30 cellular contexts compared by ENCODE assay signal in genomic region chr1:33274446-33274845, GRCh38. TPM values are rescaled to one million over a fixed set of nuclear protein-coding genes. Genes with fewer than 3 reads are reported as not detected.
DNase-seq lines count a peak whose midpoint lies in the region; ATAC-seq, FAIRE-seq and TF ChIP-seq lines count a peak whose summit lies in the region.
"Had no signal": no experiment of that assay in that cellular context is flagged by ENCODE, and none has a peak within 500 bp of the region (broad histone marks: within the 10 kb centered on the region; RNA-seq: fewer than 3 reads in every experiment).

No MANE protein-coding gene starts in this region.

- TF ChIP-seq POLR2A in GM12878 (IDR thresholded peaks at IDR 0.05; ENCODE audit: low read depth, low read length) (no peak), sigmoid colon (IDR thresholded peaks at IDR 0.05) (no peak)

- peak; percentile 38 for ATAC-seq in GM12878
- ATAC-seq in HG02588 (IDR thresholded peaks at IDR 0.05; ENCODE audit: unreplicated experiment), result no peak
- ATAC-seq: left lobe of liver; stimulated activated naive CD8-positive, alpha-beta T cell treated with anti-CD3 and anti-CD28 coated beads, Interleukin-15, amount 100 ng/mL, for 72 hours had no signal

- TF ChIP-seq EP300 in GM12878 (IDR thresholded peaks at IDR 0.05; ENCODE audit: borderline replicate concordance in 1 of 2, control insufficient read depth in 1 of 2, low read depth in 2 of 2, low read length in 2 of 2), result no peak
- no peak for TF ChIP-seq EP300 in sigmoid colon (IDR thresholded peaks at IDR 0.05)

- SMC1A ChIA-PET in GM12878 (lab: Charles Lee; ENCODE audit: uncharacterized antibody, unreplicated experiment), result interaction anchor here (1.0 to 1.6 kb wide), 3 partner anchors 14 to 25 kb away, joined by 3 to 5 read pairs (median 3); no protein-coding TSS in a partner anchor

- RAD21 ChIA-PET in GM12878 (lab: Charles Lee; ENCODE audit: unreplicated experiment), result interaction anchor here (1.3 kb wide), 1 partner anchor 21 kb away, joined by 3 read pairs; no protein-coding TSS in a partner anchor

- in situ Hi-C loops in GM12878 (cut with MboI), result no loop called here

- no peak overlapping the region for H2AFZ ChIP-seq in GM12878 (ENCODE audit: control insufficient read depth, low read depth, low read length)

- no peak for FAIRE-seq in GM12878 (lab: Jason Lieb, UNC)
- FAIRE-seq: colon, GM18507 had no signal

- no peak for TF ChIP-seq RAD21 in GM12878 (IDR thresholded peaks at IDR 0.05; ENCODE audit: insufficient read depth, low read depth, low read length)

- H3K27me3 ChIP-seq in H7 (ENCODE audit: control insufficient read depth, insufficient read depth, low read length) (no peaks in the 10 kb centered on the region), GM12878 (replicated peaks in 1 of 2; ENCODE audit: control insufficient read depth in 2 of 2, insufficient read depth in 2 of 2, low read length in 1 of 2) (no peaks in the 10 kb centered on the region), sigmoid colon (no peaks in the 10 kb centered on the region)
- H3K27me3 ChIP-seq: vagina had no signal

- no peak overlapping the region for H3K27ac ChIP-seq in GM12878 (ENCODE audit: control insufficient read depth, insufficient read depth)
- no peak overlapping the region for H3K27ac ChIP-seq in sigmoid colon
- H3K27ac ChIP-seq: vagina, VCaP had no signal

- BruUV-seq in GM12878 (replicated peaks; lab: Mats Ljungman, UMichigan), result no TSS peak

- H3K9me3 ChIP-seq in GM12878 (replicated peaks; ENCODE audit: control insufficient read depth, insufficient read depth, low read length), result no peaks in the 10 kb centered on the region
- no peaks in the 10 kb centered on the region for H3K9me3 ChIP-seq in sigmoid colon
- H3K9me3 ChIP-seq: vagina had no signal

- H3K4me1 ChIP-seq in GM12878 (ENCODE audit: control insufficient read depth, insufficient read depth, low read length), result peaks cover 6% of the 10 kb centered on the region
- peaks cover 0 to 17% (median 10%) of the 10 kb centered on the region in 4 donors for H3K4me1 ChIP-seq in sigmoid colon

- no peak overlapping the region for H3K9ac ChIP-seq in GM12878 (ENCODE audit: control insufficient read depth, insufficient read depth, low read length)

- no peaks in the 10 kb centered on the region for H3K79me2 ChIP-seq in GM12878 (ENCODE audit: control insufficient read depth, insufficient read depth, low read length)

- peak; percentile 25 for DNase-seq in activated effector memory CD4-positive, alpha-beta T cell treated with anti-CD3 and anti-CD28 coated beads, Interleukin-2, amount 50 U/mL, for 16 hours
- no peak for DNase-seq in activated effector memory CD4-positive, alpha-beta T cell treated with Interleukin-2 at 50 U/mL for 16 hours
- DNase-seq in H7 (peak; percentile 64), GM12878 (ENCODE audit: low read depth, low spot score) (no peak), sigmoid colon (peak; percentile 14), islet precursor cell (no peak), NCI-H146 (lab: John Stamatoyannopoulos, UW) (no peak)
- DNase-seq: activated CD4-positive, alpha-beta T cell treated with anti-CD3 and anti-CD28 coated beads, Interleukin-2, amount 10 ng/mL, durations not matched to agents 7 days and 5 days; activated naive CD4-positive, alpha-beta T cell treated with anti-CD3 and anti-CD28 coated beads, Interleukin-2, amount 50 U/mL, for 16 hours; AML-193; CD4-positive, CD25-positive, alpha-beta regulatory T cell; hypothalamus; MV-4-11; NCI-H1436 treated with DMSO at 0.1 percent for 48 hours; NCI-H226; Right ventricle myocardium superior; stimulated activated CD4-positive, alpha-beta T cell treated with anti-CD3 and anti-CD28 coated beads, Interleukin-1b, Interleukin-23, amount 100 ng/mL, for 48 hours had no signal

- no peak overlapping the region; the same call in 1 of the 2 replicates for H3K4me2 ChIP-seq in GM12878 (ENCODE audit: control insufficient read depth, insufficient read depth)

- intact Hi-C loops in GM12878 (cut with micrococcal nuclease; ENCODE audit: unreplicated experiment) (no loop called here), sigmoid colon (cut with DNase I) (no loop called here)

- H3K4me3 ChIP-seq in H7 (ENCODE audit: insufficient read depth, low read depth, low read length), result no peak overlapping the region
- H3K4me3 ChIP-seq in GM12878, result no peak overlapping the region
- H3K4me3 ChIP-seq in sigmoid colon, result no peak overlapping the region
- H3K4me3 ChIP-seq: vagina had no signal

- H3K36me3 ChIP-seq in H7 (replicated peaks; ENCODE audit: control insufficient read depth, insufficient read depth, low read length), result peaks cover 8% of the 10 kb centered on the region
- H3K36me3 ChIP-seq in GM12878 (ENCODE audit: control insufficient read depth in 2 of 2, insufficient read depth in 2 of 2, low read length in 1 of 2), result no peaks in the 10 kb centered on the region; a peak in 2 of 4 replicates
- peaks cover 0 to 45% (median 20%) of the 10 kb centered on the region in 4 donors for H3K36me3 ChIP-seq in sigmoid colon

- POLR2A ChIA-PET in GM12878 (lab: Charles Lee), result no interaction called here

- TF ChIP-seq CTCF in GM12878 (IDR thresholded peaks at IDR 0.05 in 2 of 3, conservative IDR thresholded peaks at IDR 0.05 in 1 of 3; ENCODE audit: control insufficient read depth in 2 of 3, extremely low read depth in 1 of 3, insufficient read depth in 1 of 3, low read depth in 3 of 3, low read length in 3 of 3), result no peak
- no peak for TF ChIP-seq CTCF in sigmoid colon (IDR thresholded peaks at IDR 0.05)

- CTCF ChIA-PET in GM12878 (lab: Yijun Ruan, JAX), result interaction anchor here (0.9 kb wide), 1 partner anchor 10 kb away, joined by 3 read pairs; no protein-coding TSS in a partner anchor

- no peaks in the 10 kb centered on the region for H4K20me1 ChIP-seq in GM12878 (ENCODE audit: control insufficient read depth, insufficient read depth)

- WGBS in GM12878 (ENCODE audit: insufficient coverage, insufficient replicate concordance, low lambda C conversion rate, missing lambda C conversion rate), result 0% methylated on average over 1 of the region's 1 CpG
- 82 to 90% methylated on average over 1 of the region's 1 CpG for WGBS in sigmoid colon, 2 donors

TF ChIP-seq in GM12878, 131 proteins besides CTCF, POLR2A, EP300 and RAD21:
- TF ChIP-seq POU2F2 (IDR thresholded peaks at IDR 0.05; ENCODE audit: borderline replicate concordance, low read depth, low read length) (peak; percentile 56; the same call in 1 of the 3 replicates), YBX1 (IDR thresholded peaks at IDR 0.05) (no peak), IRF4 (IDR thresholded peaks at IDR 0.05; ENCODE audit: low read depth, low read length) (no peak), SREBF2 (IDR thresholded peaks at IDR 0.05; ENCODE audit: low read length) (no peak), ETV6 (conservative IDR thresholded peaks at IDR 0.05 in 1 of 2, IDR thresholded peaks at IDR 0.05 in 1 of 2; ENCODE audit: borderline replicate concordance in 1 of 2, low read depth in 1 of 2) (no peak)

RNA-seq across cellular contexts. Expression of gene ZNF362, which starts 18.2 kb away (rescaled TPM):
- total RNA-seq in H7 (2014; rRNA removed; shearing (Covaris generic)), result 26.4 and 31.7 TPM in 2 replicates
- 10.4 and 12.5 TPM in 2 replicates for total RNA-seq in GM12878 (2013; cell fraction: nucleolus; rRNA removed)
- total RNA-seq in GM12878 (2014; rRNA removed) (8.2 and 11.1 TPM in 2 replicates), GM12878 (2014; rRNA removed; fragmentation: Illumina TruSeq; extraction: Trizol) (4.0 and 5.5 TPM in 2 replicates), GM12878 (2021) (20.2 and 22.8 TPM in 2 replicates), sigmoid colon (10 to 100 TPM; 11.2 to 18.8 (median 15.9) TPM)
- 2.4 TPM for polyA plus RNA-seq in GM12878 (2011; ENCODE audit: low read depth)
- polyA plus RNA-seq in GM12878 (2011; rRNA removed) (1.5 and 3.5 TPM in 2 replicates), GM12878 (2014; fragmentation: Illumina TruSeq; extraction: Trizol) (3.2 and 6.7 TPM in 2 replicates), GM12878 (2014; fragmentation: Nextera tagmentation; extraction: Ambion mirVana) (1 to 10 TPM in 1 of 2 experiments, under 1 TPM in 1; 0.74 to 1.5 TPM), GM12878 (2014; rRNA removed) (14.4 and 20.1 TPM in 2 replicates), GM12878 (2016; fragmentation: Nextera tagmentation; extraction: Ambion mirVana) (10 to 100 TPM; 19.5 to 21.4 TPM), sigmoid colon (1 to 10 TPM; 3.5 to 9.3 (median 5.4) TPM)
- 2.7 and 4.4 TPM in 2 replicates for polyA plus RNA-seq in GM12878 (2011; cell fraction: cytosol; rRNA removed)
- 6.4 and 9.9 TPM in 2 replicates for polyA plus RNA-seq in GM12878 (2011; cell fraction: nucleus; rRNA removed)
- 7.5 and 7.9 TPM in 2 replicates for polyA plus RNA-seq in GM12878 (2012)
- polyA minus RNA-seq in GM12878 (2011; rRNA and poly(A)+ RNA removed), result 4.5 and 5.8 TPM in 2 replicates
- polyA minus RNA-seq in GM12878 (2011; cell fraction: cytosol; rRNA and poly(A)+ RNA removed), result 2.5 and 4.5 TPM in 2 replicates
- polyA minus RNA-seq in GM12878 (2011; cell fraction: nucleus; rRNA and poly(A)+ RNA removed), result 4.0 and 5.5 TPM in 2 replicates

RNA-seq across cellular contexts. Expression of gene A3GALT2, which starts 46.5 kb away (rescaled TPM):
- total RNA-seq in H7 (2014; rRNA removed; shearing (Covaris generic)), result not detected in 2 replicates
- not detected in 2 replicates for total RNA-seq in GM12878 (2013; cell fraction: nucleolus; rRNA removed)
- total RNA-seq in GM12878 (2014; rRNA removed), result not detected in 2 replicates
- not detected in 2 replicates for total RNA-seq in GM12878 (2014; rRNA removed; fragmentation: Illumina TruSeq; extraction: Trizol)
- total RNA-seq in GM12878 (2021), result not detected in 2 replicates
- polyA plus RNA-seq in GM12878 (2011; ENCODE audit: low read depth), result not detected
- polyA plus RNA-seq in GM12878 (2011; rRNA removed), result not detected in 2 replicates
- not detected in 2 replicates for polyA plus RNA-seq in GM12878 (2011; cell fraction: cytosol; rRNA removed)
- polyA plus RNA-seq in GM12878 (2011; cell fraction: nucleus; rRNA removed), result not detected in 2 replicates
- not detected in 2 replicates for polyA plus RNA-seq in GM12878 (2012)
- polyA plus RNA-seq in GM12878 (2014; fragmentation: Illumina TruSeq; extraction: Trizol), result not detected in 2 replicates
- not detected for polyA plus RNA-seq in GM12878 (2014; fragmentation: Nextera tagmentation; extraction: Ambion mirVana)
- not detected in 2 replicates for polyA plus RNA-seq in GM12878 (2014; rRNA removed)
- polyA plus RNA-seq in GM12878 (2016; fragmentation: Nextera tagmentation; extraction: Ambion mirVana), result not detected
- not detected in 2 replicates for polyA minus RNA-seq in GM12878 (2011; rRNA and poly(A)+ RNA removed)
- polyA minus RNA-seq in GM12878 (2011; cell fraction: cytosol; rRNA and poly(A)+ RNA removed), result not detected in 2 replicates
- polyA minus RNA-seq in GM12878 (2011; cell fraction: nucleus; rRNA and poly(A)+ RNA removed), result not detected in 2 replicates
- total RNA-seq in sigmoid colon, result not detected
- polyA plus RNA-seq in sigmoid colon, result not detected
- total RNA-seq: activated CD4-positive, alpha-beta T cell treated with anti-CD3 and anti-CD28 coated beads, Interleukin-2, amount 10 ng/mL, durations not matched to agents 7 days and 5 days; bronchial epithelial cell; CD4-positive, CD25-positive, alpha-beta regulatory T cell; Daoy; H4; left lobe of liver; LHCN-M2; Right ventricle myocardium superior; vagina had no signal
- polyA plus RNA-seq: aorta; CD4-positive, CD25-positive, alpha-beta regulatory T cell; thymus had no signal

Comparison
In these comparisons a context has a peak if more than half of its experiments do, and no peak if none do; other contexts are left out.
1. DNase-seq: peak in activated effector memory CD4-positive, alpha-beta T cell treated with anti-CD3 and anti-CD28 coated beads, Interleukin-2, amount 50 U/mL, for 16 hours (single experiment), H7 (single experiment) and sigmoid colon (single experiment); none in activated effector memory CD4-positive, alpha-beta T cell treated with Interleukin-2 at 50 U/mL for 16 hours (single experiment), GM12878 (single experiment), islet precursor cell (single experiment) and NCI-H146 (single experiment).